In the genomic region with DNA sequence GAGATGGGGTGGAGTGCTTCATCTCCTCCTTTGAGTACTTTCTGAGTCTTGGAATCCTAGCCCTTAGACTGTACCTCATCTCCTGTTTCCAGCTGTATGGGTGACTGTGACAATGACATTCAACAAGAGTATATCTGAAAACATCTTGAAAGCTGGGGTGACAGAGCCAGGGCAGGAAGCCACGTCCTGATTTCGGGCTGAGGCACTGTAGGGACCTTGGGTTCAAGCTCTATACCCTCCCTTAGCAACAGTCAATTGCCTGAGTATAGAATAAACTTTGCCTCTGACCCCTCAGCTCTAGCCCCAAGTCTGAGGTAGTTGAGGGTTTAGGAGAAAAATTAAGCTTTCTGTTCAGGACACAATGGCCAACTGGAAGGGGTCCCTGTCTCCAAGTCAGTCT, we compare ENCODE assay signal across 9 cellular contexts. TPM values are rescaled to one million over a fixed set of nuclear protein-coding genes. Genes with fewer than 3 reads are reported as not detected.
"Had no signal": no experiment of that assay in that cellular context is flagged by ENCODE, and none has a peak within 500 bp of the region (broad histone marks: within the 10 kb centered on the region; RNA-seq: fewer than 3 reads in every experiment).

No MANE protein-coding gene starts in this region.

- H3K27ac ChIP-seq: HL-60 had no signal

- H3K4me2 ChIP-seq: GM23338 had no signal

- H3K9me3 Mint-ChIP-seq: GM23338 had no signal

- H3K4me3 Mint-ChIP-seq: GM23338, H9, IgD-negative memory B cell had no signal

- H3K4me3 ChIP-seq: GM23338 had no signal

- DNase-seq: H9, HCEC 1CT had no signal

- H2AFZ ChIP-seq: GM23338 had no signal

- H3K27ac Mint-ChIP-seq: GM23338, H9 had no signal

- ATAC-seq: GM23338, HepG2 had no signal

- FAIRE-seq: H1, H54, HepG2 had no signal

RNA-seq across cellular contexts. Expression of gene FOXE1, which starts 6.3 kb away (rescaled TPM):
- total RNA-seq: H1, H9, HepG2, HT1080 had no signal
- polyA plus RNA-seq: GM23338, HepG2, IgD-negative memory B cell had no signal
